25 cellular contexts compared by ENCODE assay signal in the genomic region with DNA sequence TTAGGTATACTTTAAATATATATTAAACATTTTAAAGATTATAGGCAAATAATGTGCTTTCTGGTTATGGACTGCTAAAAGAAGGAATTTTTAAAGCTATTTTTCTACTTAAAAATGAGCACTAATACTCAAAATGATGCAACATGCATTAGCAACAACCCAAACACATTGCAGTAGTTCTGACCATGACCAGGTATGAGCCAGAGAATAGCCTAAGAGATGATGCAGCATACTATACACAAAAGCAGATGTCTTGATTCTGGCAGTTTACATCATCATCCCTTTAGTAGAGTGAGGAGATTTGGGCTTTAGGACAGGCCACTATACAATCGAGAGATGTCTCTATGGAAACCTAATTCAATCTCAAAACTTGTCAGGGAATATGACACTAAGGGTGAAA.
DNase-seq lines count a peak whose midpoint lies in the region; ATAC-seq and TF ChIP-seq lines count a peak whose summit lies in the region.
"Had no signal": no experiment of that assay in that cellular context is flagged by ENCODE, and none has a peak within 500 bp of the region (broad histone marks: within the 10 kb centered on the region; RNA-seq: fewer than 3 reads in every experiment).

No MANE protein-coding gene starts in this region.

- WGBS in IMR-90 (ENCODE audit: extremely low coverage in 2 of 2, insufficient read length in 1 of 2), 2 experiments = no CpG with 5 or more reads among the region's 1 CpG

- H2AK9ac ChIP-seq in IMR-90 (replicated peaks; ENCODE audit: low read depth, low read length, poor library complexity) = no peak overlapping the region

- no peak overlapping the region for H2BK15ac ChIP-seq in IMR-90 (ENCODE audit: low read depth, low read length)

- no peaks in the 10 kb centered on the region for H3K9me3 ChIP-seq in IMR-90 (ENCODE audit: control insufficient read depth, insufficient read depth, low read length)
- H3K9me3 ChIP-seq: Caco-2, HAP-1, SJSA1 had no signal

- no peak overlapping the region for H2AFZ ChIP-seq in IMR-90 (replicated peaks; ENCODE audit: low read length, poor library complexity)
- H2AFZ ChIP-seq: PC-9 had no signal

- CTCF ChIA-PET in IMR-90 (lab: Yijun Ruan, JAX) = no interaction called here

- no peak overlapping the region for H3K56ac ChIP-seq in IMR-90 (ENCODE audit: extremely low read depth, insufficient read depth, low read length)

- H4K5ac ChIP-seq in IMR-90 (ENCODE audit: low read depth, low read length) = no peak overlapping the region

- H3K23ac ChIP-seq in IMR-90 (ENCODE audit: low read depth, low read length) = no peak overlapping the region

- POLR2A ChIA-PET in IMR-90 (lab: Charles Lee; ENCODE audit: unreplicated experiment) = no interaction called here

- H3K9me1 ChIP-seq in IMR-90 (ENCODE audit: insufficient read depth, low read length) = no peaks in the 10 kb centered on the region

- dilution Hi-C loops in IMR-90 (cut with HindIII; ENCODE audit: low sequenced_read_pairs, unreplicated experiment) = no loop called here

- H3K4ac ChIP-seq in IMR-90 (ENCODE audit: low read depth, low read length) = no peak overlapping the region

- no peaks in the 10 kb centered on the region for H3K79me1 ChIP-seq in IMR-90 (ENCODE audit: low read depth in 1 of 2, low read length in 2 of 2)

- no peak for TF ChIP-seq RAD21 in IMR-90 (IDR thresholded peaks at IDR 0.05; ENCODE audit: low read length)

- no peak for TF ChIP-seq CTCF in AG10803 (conservative IDR thresholded peaks at IDR 0.05; ENCODE audit: low read length)
- TF ChIP-seq CTCF in IMR-90 (conservative IDR thresholded peaks at IDR 0.05; ENCODE audit: low read depth, low read length) = no peak

- TF ChIP-seq POLR2A in IMR-90 (IDR thresholded peaks at IDR 0.05; ENCODE audit: low read depth, low read length) = no peak

- no peak overlapping the region for H3K27ac ChIP-seq in IMR-90 (ENCODE audit: insufficient read depth, low read length)
- H3K27ac ChIP-seq: C4-2B, PC-9, SJSA1 had no signal

- no peak overlapping the region for H4K91ac ChIP-seq in IMR-90 (ENCODE audit: insufficient read depth, low read depth, low read length)

- H2BK5ac ChIP-seq in IMR-90 (ENCODE audit: low read depth, low read length, poor library complexity, severe bottlenecking) = no peak overlapping the region

- in situ Hi-C loops in IMR-90 (cut with MboI; ENCODE audit: low sequenced_read_pairs) = no loop called here

- H2AK5ac ChIP-seq in IMR-90 (ENCODE audit: low read depth, low read length) = no peak overlapping the region

- no peak overlapping the region for H3K4me3 ChIP-seq in AG10803 (ENCODE audit: low read length)
- H3K4me3 ChIP-seq in IMR-90 (ENCODE audit: insufficient read depth, low read depth, low read length) = no peak overlapping the region
- H3K4me3 ChIP-seq in skeletal muscle cell (ENCODE audit: low read depth, low read length) = no peak overlapping the region
- H3K4me3 ChIP-seq: HAP-1, PC-9, SJSA1 had no signal

- no peaks in the 10 kb centered on the region for H3K27me3 ChIP-seq in IMR-90 (ENCODE audit: control insufficient read depth, insufficient read depth, low read length)
- H3K27me3 ChIP-seq: SJSA1 had no signal

- no peaks in the 10 kb centered on the region for H4K20me1 ChIP-seq in IMR-90 (ENCODE audit: insufficient read depth, low read length)

- no peaks in the 10 kb centered on the region for H3K36me3 ChIP-seq in IMR-90 (ENCODE audit: control insufficient read depth, insufficient read depth, low read length)
- H3K36me3 ChIP-seq: HAP-1, SJSA1 had no signal

- H3K4me2 ChIP-seq in IMR-90 (ENCODE audit: low read depth, low read length) = no peak overlapping the region
- H3K4me2 ChIP-seq: PC-9 had no signal

- no peak overlapping the region for H4K8ac ChIP-seq in IMR-90 (ENCODE audit: low read depth in 2 of 2, low read length in 2 of 2)

- DNase-seq in AG10803 (ENCODE audit: low read depth) (peak; percentile 79), IMR-90 (peak; percentile 51), fibroblast of gingiva (ENCODE audit: low read depth) (peak; percentile 24), skeletal muscle cell (ENCODE audit: low read depth) (peak; percentile 31), iPS-NIHi7 (ENCODE audit: extremely low spot score) (no peak), DMS53 treated with DMSO at 0.1 percent for 48 hours (lab: John Stamatoyannopoulos, UW; ENCODE audit: unreplicated experiment) (no peak)
- no peak for DNase-seq in effector CD4-positive, alpha-beta T cell
- DNase-seq: Caco-2; CD8-positive, alpha-beta T cell; DMS 273 treated with DMSO at 0.1 percent for 48 hours; DND-41; GOT3; Kasumi-1; MV-4-11; NCI-H1105; NCI-H1436 treated with DMSO at 0.1 percent for 48 hours; NCI-H187 treated with DMSO at 0.1 percent for 48 hours; NCI-H2171 treated with DMSO at 0.1 percent for 48 hours; NCI-H345; NCI-H510A treated with DMSO at 0.1 percent for 48 hours; PC-9 had no signal

- intact Hi-C loops in IMR-90 (cut with micrococcal nuclease) = no loop called here

- H3K18ac ChIP-seq in IMR-90 (ENCODE audit: low read depth, low read length) = no peak overlapping the region

- H2BK120ac ChIP-seq in IMR-90 (ENCODE audit: low read depth, low read length) = no peak overlapping the region

- BruUV-seq in IMR-90 (replicated peaks; lab: Mats Ljungman, UMichigan) = no TSS peak

- no peak for ATAC-seq in IMR-90 (ENCODE audit: low read depth)
- ATAC-seq: CD8-positive, alpha-beta T cell; Right ventricle myocardium inferior had no signal

- H2BK20ac ChIP-seq in IMR-90 (ENCODE audit: low read depth, low read length) = no peak overlapping the region

- no peak overlapping the region for H3K9ac ChIP-seq in IMR-90 (ENCODE audit: low read depth, low read length)

- no peaks in the 10 kb centered on the region for H3K4me1 ChIP-seq in IMR-90 (ENCODE audit: control insufficient read depth, insufficient read depth, low read length)
- H3K4me1 ChIP-seq: Caco-2, SJSA1 had no signal

- H3K14ac ChIP-seq in IMR-90 (replicated peaks; ENCODE audit: low read depth, low read length) = no peak overlapping the region

TF ChIP-seq in IMR-90, 13 proteins besides CTCF, POLR2A, EP300 and RAD21:
- TF ChIP-seq CEBPB (IDR thresholded peaks at IDR 0.05; ENCODE audit: low read depth, low read length) = peak; percentile 47; the same call in 1 of the 2 replicates
- no peak for TF ChIP-seq SMC3 (IDR thresholded peaks at IDR 0.05; ENCODE audit: low read depth, low read length)

Comparison
In these comparisons a context has a peak if more than half of its experiments do, and no peak if none do; other contexts are left out.
1. DNase-seq: peak in AG10803 (single experiment), IMR-90 (single experiment), fibroblast of gingiva (single experiment) and skeletal muscle cell (single experiment); none in iPS-NIHi7 (single experiment), DMS53 treated with DMSO at 0.1 percent for 48 hours (single experiment) and effector CD4-positive, alpha-beta T cell (single experiment).